In the genomic region with DNA sequence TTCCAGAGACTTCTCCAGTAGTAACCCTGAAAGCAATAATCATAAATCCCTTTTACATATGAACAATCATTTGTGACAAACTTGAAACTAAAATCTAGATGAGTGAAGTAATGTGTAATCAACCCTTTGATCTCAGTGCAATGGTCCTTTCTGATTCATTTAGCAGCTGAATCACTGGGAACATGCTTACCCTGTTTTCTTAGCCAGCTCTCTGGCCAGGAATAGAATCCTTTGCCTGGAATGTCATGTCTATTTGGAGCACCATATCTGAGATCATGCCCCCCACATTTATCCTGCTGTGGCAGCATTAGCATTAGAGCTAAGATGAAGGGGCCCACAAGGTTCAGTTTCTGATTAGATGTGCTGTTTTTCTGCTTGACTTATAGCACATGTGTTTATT, we compare ENCODE assay signal across 22 cellular contexts.
DNase-seq lines count a peak whose midpoint lies in the region; FAIRE-seq and TF ChIP-seq lines count a peak whose summit lies in the region.
"Had no signal": no experiment of that assay in that cellular context is flagged by ENCODE, and none has a peak within 500 bp of the region (broad histone marks: within the 10 kb centered on the region; RNA-seq: fewer than 3 reads in every experiment).

No MANE protein-coding gene starts in this region.

- H3K79me1 ChIP-seq in mesendoderm (ENCODE audit: low read length) = no peaks in the 10 kb centered on the region

- H2BK5ac ChIP-seq in mesendoderm (ENCODE audit: low read length) = no peak overlapping the region

- H3K27ac ChIP-seq in cardiac muscle cell = peak overlapping the region; percentile 16
- H3K27ac ChIP-seq in mesendoderm (ENCODE audit: low read depth, low read length) = no peak overlapping the region

- H3K4me3 ChIP-seq in astrocyte of the cerebellum (ENCODE audit: low read depth, low read length) (no peak overlapping the region), cardiac muscle cell (no peak overlapping the region), mesendoderm (ENCODE audit: low read length) (no peak overlapping the region)
- H3K4me3 ChIP-seq: ascending aorta had no signal

- H3K27me3 ChIP-seq in cardiac muscle cell (no peaks in the 10 kb centered on the region), mesendoderm (ENCODE audit: insufficient read depth, low read length, poor library complexity) (no peaks in the 10 kb centered on the region)
- H3K27me3 ChIP-seq: ascending aorta had no signal

- H2AK5ac ChIP-seq in mesendoderm (ENCODE audit: low read length) = no peak overlapping the region

- H4K8ac ChIP-seq in mesendoderm (ENCODE audit: low read depth, low read length) = no peak overlapping the region

- no peak overlapping the region for H4K5ac ChIP-seq in mesendoderm (ENCODE audit: low read length)

- no peak overlapping the region for H3K23ac ChIP-seq in mesendoderm (ENCODE audit: low read length)

- H2BK15ac ChIP-seq in mesendoderm (replicated peaks; ENCODE audit: low read depth) = no peak overlapping the region

- no peak for TF ChIP-seq CTCF in astrocyte of the cerebellum (IDR thresholded peaks at IDR 0.05; ENCODE audit: low read depth, low read length, missing control alignments)
- no peak for TF ChIP-seq CTCF in cardiac muscle cell (IDR thresholded peaks at IDR 0.05; ENCODE audit: low read depth, low read length)

- in situ Hi-C loops in astrocyte of the cerebellum (cut with HindIII; ENCODE audit: low sequenced_read_pairs) = no loop called here

- no peaks in the 10 kb centered on the region for H3K79me2 ChIP-seq in mesendoderm (ENCODE audit: control insufficient read depth, insufficient read depth, low read length)

- peak; percentile 15 for DNase-seq in astrocyte of the cerebellum (ENCODE audit: low read depth)
- peak in 1 of 2 donors; percentile 28 for DNase-seq in cardiac muscle cell (ENCODE audit: low read depth in 1 of 2, low spot score in 1 of 2)
- peak; percentile 29 for DNase-seq in mesendoderm
- peak; percentile 10 for DNase-seq in urothelium cell line (ENCODE audit: low spot score)
- no peak for DNase-seq in NCI-H2196 (lab: John Stamatoyannopoulos, UW; ENCODE audit: unreplicated experiment)
- DNase-seq in islet precursor cell = no peak
- DNase-seq in frontal cortex (ENCODE audit: low spot score in 2 of 2) = no peak
- DNase-seq: activated CD4-positive, CD25-positive, alpha-beta regulatory T cell treated with anti-CD3 and anti-CD28 coated beads, Interleukin-2, amount 50 U/mL, for 72 hours; activated naive CD4-positive, alpha-beta T cell treated with anti-CD3 and anti-CD28 coated beads, Interleukin-2, amount 10 ng/mL, durations not matched to agents 7 days and 5 days; activated T-cell treated with anti-CD3 and anti-CD28 coated beads, Interleukin-2, amount 50 U/mL, for 24 hours; AML-193; effector memory CD8-positive, alpha-beta T cell; KG1; NCI-H2029; posterior cingulate gyrus; small intestine; stimulated activated CD4-positive, alpha-beta T cell treated with anti-CD3 and anti-CD28 coated beads, Interleukin-4, amount 100 ng/mL, for 24 hours; stimulated activated naive CD8-positive, alpha-beta T cell treated with anti-CD3 and anti-CD28 coated beads, Interleukin-15, amount 100 ng/mL, for 72 hours; SW 1271 had no signal

- no peak overlapping the region for H3K9ac ChIP-seq in mesendoderm (ENCODE audit: low read length)

- H3K36me3 ChIP-seq in cardiac muscle cell = no peaks in the 10 kb centered on the region
- no peaks in the 10 kb centered on the region for H3K36me3 ChIP-seq in mesendoderm (ENCODE audit: control insufficient read depth, insufficient read depth, low read length)
- H3K36me3 ChIP-seq: ascending aorta had no signal

- no peak overlapping the region for H2BK120ac ChIP-seq in mesendoderm (ENCODE audit: low read depth, low read length)

- H3K4me2 ChIP-seq in mesendoderm (ENCODE audit: low read length) = no peak overlapping the region

- no peak overlapping the region for H3K18ac ChIP-seq in mesendoderm (ENCODE audit: low read length)

- H3K56ac ChIP-seq in mesendoderm (ENCODE audit: low read length) = no peak overlapping the region

- H3K4me1 ChIP-seq in cardiac muscle cell (ENCODE audit: low read depth) (peaks cover 17% of the 10 kb centered on the region), mesendoderm (ENCODE audit: control insufficient read depth, low read depth, low read length) (no peaks in the 10 kb centered on the region)

- FAIRE-seq in urothelium cell line (lab: Jason Lieb, UNC) (no peak), frontal cortex (lab: Jason Lieb, UNC) (no peak)
- FAIRE-seq: H54, islet of Langerhans, small intestine had no signal

- H3K4ac ChIP-seq in mesendoderm (ENCODE audit: low read depth, low read length) = no peak overlapping the region

- H3K9me3 ChIP-seq in cardiac muscle cell (ENCODE audit: low read depth) = no peaks in the 10 kb centered on the region

Comparison
In these comparisons a context has a peak if more than half of its experiments do, and no peak if none do; other contexts are left out.
1. DNase-seq: peak in astrocyte of the cerebellum (single experiment), mesendoderm (single experiment) and urothelium cell line (single experiment); none in NCI-H2196 (single experiment), islet precursor cell (single experiment) and frontal cortex (0 of 2).